ENCODE assay signal across 29 cellular contexts in the genomic region with DNA sequence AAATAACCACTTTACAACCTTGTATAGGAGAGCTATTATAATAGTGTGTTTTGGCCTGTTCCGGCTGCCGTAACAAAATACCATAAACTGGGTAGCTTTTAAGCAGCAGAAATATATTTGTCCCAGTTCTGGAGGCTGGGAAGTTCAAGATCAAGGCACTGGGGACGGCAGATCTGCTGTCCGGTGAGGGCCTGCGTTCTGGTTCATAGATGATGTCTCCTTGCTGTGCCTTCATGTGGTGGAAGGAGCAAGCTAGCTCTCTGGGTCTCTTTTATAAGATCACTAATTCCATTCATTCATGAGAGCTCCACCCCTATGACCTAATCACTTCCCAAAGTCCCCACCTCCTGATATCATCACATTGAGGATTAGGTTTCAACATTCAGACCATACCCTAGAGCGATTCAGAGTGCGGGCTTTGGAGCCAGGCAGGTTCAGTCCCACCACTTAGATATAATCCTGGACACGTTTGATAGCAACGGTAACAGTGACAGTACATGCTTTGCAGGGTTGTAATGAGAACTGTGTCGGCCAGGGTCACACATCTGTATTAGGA.
DNase-seq lines count a peak whose midpoint lies in the region; ATAC-seq, FAIRE-seq and TF ChIP-seq lines count a peak whose summit lies in the region.
"Had no signal": no experiment of that assay in that cellular context is flagged by ENCODE, and none has a peak within 500 bp of the region (broad histone marks: within the 10 kb centered on the region; RNA-seq: fewer than 3 reads in every experiment).

No MANE protein-coding gene starts in this region.

- H3K27me3 ChIP-seq in bronchial epithelial cell (ENCODE audit: control insufficient read depth, insufficient read depth, low read length), result no peaks in the 10 kb centered on the region
- H3K27me3 ChIP-seq: ascending aorta, upper lobe of left lung had no signal

- POLR2A ChIA-PET in HEK293 (lab: Yijun Ruan, JAX), result interaction anchor here (1.0 to 1.2 kb wide), 2 partner anchors 65 to 77 kb away, joined by 3 read pairs; no protein-coding TSS in a partner anchor
- POLR2A ChIA-PET in T-cell (lab: Charles Lee), result no interaction called here

- no peaks in the 10 kb centered on the region for H3K36me3 Mint-ChIP-seq in CD14-positive monocyte
- H3K36me3 Mint-ChIP-seq in T-cell, result no peaks in the 10 kb centered on the region
- H3K36me3 Mint-ChIP-seq: activated naive CD8-positive, alpha-beta T cell treated with anti-CD3 and anti-CD28 coated beads, Interleukin-2, amount 10 ng/mL, durations not matched to agents 7 days and 5 days; CD4-positive, CD25-positive, alpha-beta regulatory T cell had no signal

- H3K4me3 ChIP-seq in HEK293 (ENCODE audit: low read depth, low read length), result no peak overlapping the region
- no peak overlapping the region for H3K4me3 ChIP-seq in bronchial epithelial cell (ENCODE audit: low read depth, low read length)
- H3K4me3 ChIP-seq: ascending aorta, GM23338, lung, SK-N-MC, upper lobe of left lung had no signal

- H3K9me3 Mint-ChIP-seq in CD14-positive monocyte (peaks cover 0 to 7% (median 3%) of the 10 kb centered on the region in 7 donors), T-cell (peaks cover 2 to 9% (median 4%) of the 10 kb centered on the region in 3 donors)
- H3K9me3 Mint-ChIP-seq: activated naive CD8-positive, alpha-beta T cell treated with anti-CD3 and anti-CD28 coated beads, Interleukin-2, amount 10 ng/mL, durations not matched to agents 7 days and 5 days; GM23338 had no signal

- 0 out of 2 replicates have a peak overlapping the region, but pooled peaks have one; percentile 41 for H3K27ac ChIP-seq in HEK293 (ENCODE audit: extremely low read depth, low read depth, low read length)
- H3K27ac ChIP-seq: parathyroid adenoma, RWPE1, SK-N-MC had no signal

- H3K4me1 ChIP-seq in HEK293 (ENCODE audit: control insufficient read depth, insufficient read depth, low read length), result peaks cover 7% of the 10 kb centered on the region
- H3K4me1 ChIP-seq: parathyroid adenoma had no signal

- no peak for TF ChIP-seq CTCF in CD14-positive monocyte (IDR thresholded peaks at IDR 0.05)
- no peak for TF ChIP-seq CTCF in HEK293 (tag by site-specific recombination; IDR thresholded peaks at IDR 0.05)
- TF ChIP-seq CTCF in bronchial epithelial cell (IDR thresholded peaks at IDR 0.05; ENCODE audit: insufficient read depth, low read length, severe bottlenecking), result no peak

- H3K9me3 ChIP-seq in HEK293 (ENCODE audit: control insufficient read depth, insufficient read depth, low read depth, low read length), result no peaks in the 10 kb centered on the region
- H3K9me3 ChIP-seq: ascending aorta, upper lobe of left lung had no signal

- H3K27ac Mint-ChIP-seq in CD14-positive monocyte, result peak overlapping the region; percentile 85 to 96 (median 93)
- no peak overlapping the region for H3K27ac Mint-ChIP-seq in T-cell
- H3K27ac Mint-ChIP-seq: activated naive CD8-positive, alpha-beta T cell treated with anti-CD3 and anti-CD28 coated beads, Interleukin-2, amount 10 ng/mL, durations not matched to agents 7 days and 5 days; CD4-positive, CD25-positive, alpha-beta regulatory T cell; GM23338 had no signal

- TF ChIP-seq POLR2A in H54 (IDR thresholded peaks at IDR 0.05; ENCODE audit: low read depth, low read length), result no peak

- H3K4me3 Mint-ChIP-seq in CD14-positive monocyte, result no peak overlapping the region
- H3K4me3 Mint-ChIP-seq in T-cell, result no peak overlapping the region
- H3K4me3 Mint-ChIP-seq: activated naive CD8-positive, alpha-beta T cell treated with anti-CD3 and anti-CD28 coated beads, Interleukin-2, amount 10 ng/mL, durations not matched to agents 7 days and 5 days; CD4-positive, CD25-positive, alpha-beta regulatory T cell; GM23338; T-helper 17 cell had no signal

- H3K27me3 Mint-ChIP-seq in CD14-positive monocyte (ENCODE audit: low read depth in 3 of 3) (peaks cover 0 to 5% (median 3%) of the 10 kb centered on the region in 3 donors), T-cell (no peaks in the 10 kb centered on the region)
- H3K27me3 Mint-ChIP-seq: activated naive CD8-positive, alpha-beta T cell treated with anti-CD3 and anti-CD28 coated beads, Interleukin-2, amount 10 ng/mL, durations not matched to agents 7 days and 5 days; CD4-positive, CD25-positive, alpha-beta regulatory T cell; T-helper 17 cell had no signal

- intact Hi-C loops in CD14-positive monocyte (cut with micrococcal nuclease), result loop anchor here in 1 of 2 donors (5.0 kb wide), 1 partner anchor 33 kb away; no protein-coding TSS in a partner anchor

- no peak for FAIRE-seq in bronchial epithelial cell (lab: Jason Lieb, UNC)
- no peak for FAIRE-seq in H54 (lab: Jason Lieb, UNC)
- FAIRE-seq: endothelial cell of umbilical vein, GM12891, HepG2, keratinocyte had no signal

- DNase-seq in CD14-positive monocyte (ENCODE audit: low spot score), result no peak
- DNase-seq in bronchial epithelial cell (ENCODE audit: low read depth), result peak; percentile 52
- DNase-seq in iris pigment epithelial cell (ENCODE audit: low read depth), result peak; percentile 56
- no peak for DNase-seq in T-cell
- no peak for DNase-seq in H54 (ENCODE audit: insufficient read length, low spot score)
- DNase-seq: activated CD4-positive, alpha-beta T cell treated with anti-CD3 and anti-CD28 coated beads for 48 hours; activated effector memory CD4-positive, alpha-beta T cell treated with anti-CD3 and anti-CD28 coated beads, Interleukin-2, amount 50 U/mL, for 16 hours; activated naive CD8-positive, alpha-beta T cell treated with anti-CD3 and anti-CD28 coated beads, Interleukin-2, amount 10 ng/mL, durations not matched to agents 7 days and 5 days; activated T-cell treated with anti-CD3 and anti-CD28 coated beads, Interleukin-2, amount 50 U/mL, for 1 hour; CD4-positive, CD25-positive, alpha-beta regulatory T cell; EL; glutamatergic neuron; NCI-H1105 treated with DMSO at 0.1 percent for 48 hours; NCI-H2029 treated with DMSO at 0.1 percent for 48 hours; NCI-H345; T-helper 17 cell; upper lobe of left lung had no signal

- H3K4me1 Mint-ChIP-seq in CD14-positive monocyte (peaks cover 59% of the 10 kb centered on the region), T-cell (peaks cover 7 to 25% (median 13%) of the 10 kb centered on the region in 3 donors)
- H3K4me1 Mint-ChIP-seq: CD4-positive, CD25-positive, alpha-beta regulatory T cell; GM23338 had no signal

- ATAC-seq in T-cell (replicated peaks in 1 of 4) (no peak), GM21825 (IDR thresholded peaks at IDR 0.05; ENCODE audit: unreplicated experiment) (no peak)
- ATAC-seq: GM23338, HepG2, T-helper 17 cell had no signal

- CTCF ChIA-PET in HEK293 (lab: Yijun Ruan, JAX), result interaction anchor here (0.5 to 1.3 kb wide), 3 partner anchors 13 to 267 kb away, joined by 3 read pairs; no protein-coding TSS in a partner anchor
- CTCF ChIA-PET in T-cell (lab: Charles Lee), result no interaction called here

- H3K36me3 ChIP-seq in HEK293 (ENCODE audit: control insufficient read depth in 2 of 2, insufficient read depth in 1 of 2, low read length in 2 of 2) (no peaks in the 10 kb centered on the region), bronchial epithelial cell (ENCODE audit: control insufficient read depth, insufficient read depth, low read length) (no peaks in the 10 kb centered on the region)
- H3K36me3 ChIP-seq: ascending aorta, upper lobe of left lung had no signal

TF ChIP-seq in HEK293, 187 proteins besides CTCF, POLR2A, EP300 and RAD21 (continues in another document):
- TF ChIP-seq SALL2 (tag by site-specific recombination; IDR thresholded peaks at IDR 0.05; ENCODE audit: borderline replicate concordance), result no peak
- TF ChIP-seq, protein P1, sequence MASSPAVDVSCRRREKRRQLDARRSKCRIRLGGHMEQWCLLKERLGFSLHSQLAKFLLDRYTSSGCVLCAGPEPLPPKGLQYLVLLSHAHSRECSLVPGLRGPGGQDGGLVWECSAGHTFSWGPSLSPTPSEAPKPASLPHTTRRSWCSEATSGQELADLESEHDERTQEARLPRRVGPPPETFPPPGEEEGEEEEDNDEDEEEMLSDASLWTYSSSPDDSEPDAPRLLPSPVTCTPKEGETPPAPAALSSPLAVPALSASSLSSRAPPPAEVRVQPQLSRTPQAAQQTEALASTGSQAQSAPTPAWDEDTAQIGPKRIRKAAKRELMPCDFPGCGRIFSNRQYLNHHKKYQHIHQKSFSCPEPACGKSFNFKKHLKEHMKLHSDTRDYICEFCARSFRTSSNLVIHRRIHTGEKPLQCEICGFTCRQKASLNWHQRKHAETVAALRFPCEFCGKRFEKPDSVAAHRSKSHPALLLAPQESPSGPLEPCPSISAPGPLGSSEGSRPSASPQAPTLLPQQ (tag by site-specific recombination; IDR thresholded peaks at IDR 0.05), result no peak
- TF ChIP-seq, protein P2, sequence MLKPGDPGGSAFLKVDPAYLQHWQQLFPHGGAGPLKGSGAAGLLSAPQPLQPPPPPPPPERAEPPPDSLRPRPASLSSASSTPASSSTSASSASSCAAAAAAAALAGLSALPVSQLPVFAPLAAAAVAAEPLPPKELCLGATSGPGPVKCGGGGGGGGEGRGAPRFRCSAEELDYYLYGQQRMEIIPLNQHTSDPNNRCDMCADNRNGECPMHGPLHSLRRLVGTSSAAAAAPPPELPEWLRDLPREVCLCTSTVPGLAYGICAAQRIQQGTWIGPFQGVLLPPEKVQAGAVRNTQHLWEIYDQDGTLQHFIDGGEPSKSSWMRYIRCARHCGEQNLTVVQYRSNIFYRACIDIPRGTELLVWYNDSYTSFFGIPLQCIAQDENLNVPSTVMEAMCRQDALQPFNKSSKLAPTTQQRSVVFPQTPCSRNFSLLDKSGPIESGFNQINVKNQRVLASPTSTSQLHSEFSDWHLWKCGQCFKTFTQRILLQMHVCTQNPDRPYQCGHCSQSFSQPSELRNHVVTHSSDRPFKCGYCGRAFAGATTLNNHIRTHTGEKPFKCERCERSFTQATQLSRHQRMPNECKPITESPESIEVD (tag by site-specific recombination; IDR thresholded peaks at IDR 0.05), result no peak

Comparison
In these comparisons a context has a peak if more than half of its experiments do, and no peak if none do; other contexts are left out.
1. DNase-seq: peak in bronchial epithelial cell (single experiment) and iris pigment epithelial cell (single experiment); none in CD14-positive monocyte (single experiment), T-cell (0 of 34) and H54 (single experiment).
2. H3K27ac Mint-ChIP-seq: peak in CD14-positive monocyte (7 of 7); none in T-cell (0 of 2).